1 cellular context compared by ENCODE assay signal in the genomic region with DNA sequence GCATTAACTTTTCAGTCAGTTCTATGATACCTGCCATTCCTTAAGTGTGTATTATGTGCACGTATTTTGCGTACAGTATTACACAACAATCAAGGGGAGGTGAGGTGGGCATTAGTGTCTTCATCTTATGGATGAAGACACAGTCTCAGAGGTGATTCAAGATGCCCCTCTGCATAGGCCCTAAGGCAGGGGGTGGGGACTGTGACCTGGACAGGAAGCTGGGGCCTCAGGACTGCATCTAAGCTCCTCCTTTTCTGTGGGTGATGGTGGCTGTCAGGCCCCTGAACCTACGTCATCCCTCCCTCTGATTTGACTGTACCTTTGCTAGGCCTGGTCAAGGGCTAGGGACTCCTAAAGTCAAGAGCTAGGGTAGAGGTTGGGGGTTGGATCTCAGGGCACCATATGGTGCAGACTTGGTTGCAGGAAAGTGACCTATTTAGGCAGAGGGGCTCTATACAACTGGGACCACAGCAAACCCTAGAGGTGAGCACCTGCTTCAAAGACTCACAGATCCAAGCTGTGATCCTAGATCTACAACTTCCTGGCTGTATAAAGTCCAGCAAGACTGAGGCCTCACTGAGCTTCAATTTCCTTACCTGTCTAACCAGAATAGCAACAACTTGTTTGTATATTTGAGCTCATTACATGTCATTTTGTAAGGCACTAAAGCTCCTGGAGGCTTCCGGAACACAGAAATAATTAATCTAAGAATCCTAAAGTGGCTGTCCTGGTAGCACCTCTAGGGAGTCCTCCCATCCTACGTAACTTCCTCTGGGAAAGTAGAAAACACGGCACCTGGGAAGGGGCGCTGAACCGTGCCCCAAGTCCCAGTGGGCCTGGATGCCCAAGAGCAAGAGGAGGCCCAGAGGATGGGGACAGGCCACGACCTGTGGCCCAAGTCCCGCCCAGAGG.
A peak's percentile ranks its signal among the peaks of the same experiment; 100 is the strongest.
TF ChIP-seq lines count a peak whose summit lies in the region.

No MANE protein-coding gene starts in this region.

TF ChIP-seq in K562, 482 proteins besides CTCF, POLR2A, EP300 and RAD21 (continued from another document):
- TF ChIP-seq, protein P1, sequence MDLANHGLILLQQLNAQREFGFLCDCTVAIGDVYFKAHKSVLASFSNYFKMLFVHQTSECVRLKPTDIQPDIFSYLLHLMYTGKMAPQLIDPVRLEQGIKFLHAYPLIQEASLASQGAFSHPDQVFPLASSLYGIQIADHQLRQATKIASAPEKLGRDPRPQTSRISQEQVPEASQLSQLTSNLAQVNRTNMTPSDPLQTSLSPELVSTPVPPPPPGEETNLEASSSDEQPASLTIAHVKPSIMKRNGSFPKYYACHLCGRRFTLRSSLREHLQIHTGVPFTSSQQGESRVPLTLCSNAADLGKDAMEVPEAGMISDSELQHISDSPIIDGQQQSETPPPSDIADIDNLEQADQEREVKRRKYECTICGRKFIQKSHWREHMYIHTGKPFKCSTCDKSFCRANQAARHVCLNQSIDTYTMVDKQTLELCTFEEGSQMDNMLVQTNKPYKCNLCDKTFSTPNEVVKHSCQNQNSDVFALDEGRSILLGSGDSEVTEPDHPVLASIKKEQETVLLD (IDR thresholded peaks at IDR 0.05): 0 out of 2 replicates have a peak, but pooled peaks have one; percentile 30
- TF ChIP-seq, protein P2, sequence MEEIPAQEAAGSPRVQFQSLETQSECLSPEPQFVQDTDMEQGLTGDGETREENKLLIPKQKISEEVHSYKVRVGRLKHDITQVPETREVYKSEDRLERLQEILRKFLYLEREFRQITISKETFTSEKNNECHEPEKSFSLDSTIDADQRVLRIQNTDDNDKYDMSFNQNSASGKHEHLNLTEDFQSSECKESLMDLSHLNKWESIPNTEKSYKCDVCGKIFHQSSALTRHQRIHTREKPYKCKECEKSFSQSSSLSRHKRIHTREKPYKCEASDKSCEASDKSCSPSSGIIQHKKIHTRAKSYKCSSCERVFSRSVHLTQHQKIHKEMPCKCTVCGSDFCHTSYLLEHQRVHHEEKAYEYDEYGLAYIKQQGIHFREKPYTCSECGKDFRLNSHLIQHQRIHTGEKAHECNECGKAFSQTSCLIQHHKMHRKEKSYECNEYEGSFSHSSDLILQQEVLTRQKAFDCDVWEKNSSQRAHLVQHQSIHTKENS (CRISPR knock-in tag; IDR thresholded peaks at IDR 0.05): 0 out of 2 replicates have a peak, but pooled peaks have one; percentile 67
- TF ChIP-seq NR4A1 (CRISPR knock-in tag; IDR thresholded peaks at IDR 0.05): 0 out of 2 replicates have a peak, but pooled peaks have one; percentile 50
- TF ChIP-seq NR4A1 (tag; IDR thresholded peaks at IDR 0.05): no peak; the same call in 1 of the 2 replicates
- peak; percentile 59 for TF ChIP-seq ESRRA (IDR thresholded peaks at IDR 0.05; ENCODE audit: borderline replicate concordance, low read depth)
- TF ChIP-seq, protein P3, sequence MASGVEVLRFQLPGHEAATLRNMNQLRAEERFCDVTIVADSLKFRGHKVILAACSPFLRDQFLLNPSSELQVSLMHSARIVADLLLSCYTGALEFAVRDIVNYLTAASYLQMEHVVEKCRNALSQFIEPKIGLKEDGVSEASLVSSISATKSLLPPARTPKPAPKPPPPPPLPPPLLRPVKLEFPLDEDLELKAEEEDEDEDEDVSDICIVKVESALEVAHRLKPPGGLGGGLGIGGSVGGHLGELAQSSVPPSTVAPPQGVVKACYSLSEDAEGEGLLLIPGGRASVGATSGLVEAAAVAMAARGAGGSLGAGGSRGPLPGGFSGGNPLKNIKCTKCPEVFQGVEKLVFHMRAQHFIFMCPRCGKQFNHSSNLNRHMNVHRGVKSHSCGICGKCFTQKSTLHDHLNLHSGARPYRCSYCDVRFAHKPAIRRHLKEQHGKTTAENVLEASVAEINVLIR (CRISPR knock-in tag; IDR thresholded peaks at IDR 0.05): peak; percentile 56; the same call in 1 of the 2 replicates
- peak; percentile 62 for TF ChIP-seq HNRNPLL (IDR thresholded peaks at IDR 0.05; ENCODE audit: low read depth, low read length, poor library complexity, severe bottlenecking)
- peak; percentile 43; the same call in 1 of the 2 replicates for TF ChIP-seq PHF8 (IDR thresholded peaks at IDR 0.05; ENCODE audit: borderline replicate concordance, low read length)
- TF ChIP-seq GABPA (tag; conservative IDR thresholded peaks at IDR 0.05; ENCODE audit: low read depth): peak; percentile 40
- TF ChIP-seq, protein P4, sequence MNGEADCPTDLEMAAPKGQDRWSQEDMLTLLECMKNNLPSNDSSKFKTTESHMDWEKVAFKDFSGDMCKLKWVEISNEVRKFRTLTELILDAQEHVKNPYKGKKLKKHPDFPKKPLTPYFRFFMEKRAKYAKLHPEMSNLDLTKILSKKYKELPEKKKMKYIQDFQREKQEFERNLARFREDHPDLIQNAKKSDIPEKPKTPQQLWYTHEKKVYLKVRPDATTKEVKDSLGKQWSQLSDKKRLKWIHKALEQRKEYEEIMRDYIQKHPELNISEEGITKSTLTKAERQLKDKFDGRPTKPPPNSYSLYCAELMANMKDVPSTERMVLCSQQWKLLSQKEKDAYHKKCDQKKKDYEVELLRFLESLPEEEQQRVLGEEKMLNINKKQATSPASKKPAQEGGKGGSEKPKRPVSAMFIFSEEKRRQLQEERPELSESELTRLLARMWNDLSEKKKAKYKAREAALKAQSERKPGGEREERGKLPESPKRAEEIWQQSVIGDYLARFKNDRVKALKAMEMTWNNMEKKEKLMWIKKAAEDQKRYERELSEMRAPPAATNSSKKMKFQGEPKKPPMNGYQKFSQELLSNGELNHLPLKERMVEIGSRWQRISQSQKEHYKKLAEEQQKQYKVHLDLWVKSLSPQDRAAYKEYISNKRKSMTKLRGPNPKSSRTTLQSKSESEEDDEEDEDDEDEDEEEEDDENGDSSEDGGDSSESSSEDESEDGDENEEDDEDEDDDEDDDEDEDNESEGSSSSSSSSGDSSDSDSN (IDR thresholded peaks at IDR 0.05; ENCODE audit: borderline replicate concordance in 1 of 2, low read depth in 2 of 2, low read length in 2 of 2): peak in 1 of 2 experiments; percentile 16; a peak in 1 of 4 replicates
- no peak for TF ChIP-seq PYGO2 (tag; IDR thresholded peaks at IDR 0.05)
- TF ChIP-seq, protein P5, sequence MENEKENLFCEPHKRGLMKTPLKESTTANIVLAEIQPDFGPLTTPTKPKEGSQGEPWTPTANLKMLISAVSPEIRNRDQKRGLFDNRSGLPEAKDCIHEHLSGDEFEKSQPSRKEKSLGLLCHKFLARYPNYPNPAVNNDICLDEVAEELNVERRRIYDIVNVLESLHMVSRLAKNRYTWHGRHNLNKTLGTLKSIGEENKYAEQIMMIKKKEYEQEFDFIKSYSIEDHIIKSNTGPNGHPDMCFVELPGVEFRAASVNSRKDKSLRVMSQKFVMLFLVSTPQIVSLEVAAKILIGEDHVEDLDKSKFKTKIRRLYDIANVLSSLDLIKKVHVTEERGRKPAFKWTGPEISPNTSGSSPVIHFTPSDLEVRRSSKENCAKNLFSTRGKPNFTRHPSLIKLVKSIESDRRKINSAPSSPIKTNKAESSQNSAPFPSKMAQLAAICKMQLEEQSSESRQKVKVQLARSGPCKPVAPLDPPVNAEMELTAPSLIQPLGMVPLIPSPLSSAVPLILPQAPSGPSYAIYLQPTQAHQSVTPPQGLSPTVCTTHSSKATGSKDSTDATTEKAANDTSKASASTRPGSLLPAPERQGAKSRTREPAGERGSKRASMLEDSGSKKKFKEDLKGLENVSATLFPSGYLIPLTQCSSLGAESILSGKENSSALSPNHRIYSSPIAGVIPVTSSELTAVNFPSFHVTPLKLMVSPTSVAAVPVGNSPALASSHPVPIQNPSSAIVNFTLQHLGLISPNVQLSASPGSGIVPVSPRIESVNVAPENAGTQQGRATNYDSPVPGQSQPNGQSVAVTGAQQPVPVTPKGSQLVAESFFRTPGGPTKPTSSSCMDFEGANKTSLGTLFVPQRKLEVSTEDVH (IDR thresholded peaks at IDR 0.05; ENCODE audit: low read depth, partially characterized antibody): peak; percentile 44
- TF ChIP-seq, protein P6, sequence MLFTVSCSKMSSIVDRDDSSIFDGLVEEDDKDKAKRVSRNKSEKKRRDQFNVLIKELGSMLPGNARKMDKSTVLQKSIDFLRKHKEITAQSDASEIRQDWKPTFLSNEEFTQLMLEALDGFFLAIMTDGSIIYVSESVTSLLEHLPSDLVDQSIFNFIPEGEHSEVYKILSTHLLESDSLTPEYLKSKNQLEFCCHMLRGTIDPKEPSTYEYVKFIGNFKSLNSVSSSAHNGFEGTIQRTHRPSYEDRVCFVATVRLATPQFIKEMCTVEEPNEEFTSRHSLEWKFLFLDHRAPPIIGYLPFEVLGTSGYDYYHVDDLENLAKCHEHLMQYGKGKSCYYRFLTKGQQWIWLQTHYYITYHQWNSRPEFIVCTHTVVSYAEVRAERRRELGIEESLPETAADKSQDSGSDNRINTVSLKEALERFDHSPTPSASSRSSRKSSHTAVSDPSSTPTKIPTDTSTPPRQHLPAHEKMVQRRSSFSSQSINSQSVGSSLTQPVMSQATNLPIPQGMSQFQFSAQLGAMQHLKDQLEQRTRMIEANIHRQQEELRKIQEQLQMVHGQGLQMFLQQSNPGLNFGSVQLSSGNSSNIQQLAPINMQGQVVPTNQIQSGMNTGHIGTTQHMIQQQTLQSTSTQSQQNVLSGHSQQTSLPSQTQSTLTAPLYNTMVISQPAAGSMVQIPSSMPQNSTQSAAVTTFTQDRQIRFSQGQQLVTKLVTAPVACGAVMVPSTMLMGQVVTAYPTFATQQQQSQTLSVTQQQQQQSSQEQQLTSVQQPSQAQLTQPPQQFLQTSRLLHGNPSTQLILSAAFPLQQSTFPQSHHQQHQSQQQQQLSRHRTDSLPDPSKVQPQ (CRISPR knock-in tag; IDR thresholded peaks at IDR 0.05; ENCODE audit: borderline replicate concordance): no peak
- TF ChIP-seq ZNF644 (tag; IDR thresholded peaks at IDR 0.05; ENCODE audit: low read depth): peak; percentile 66; the same call in 1 of the 2 replicates
- peak; percentile 15; the same call in 1 of the 2 replicates for TF ChIP-seq ZNF24 (IDR thresholded peaks at IDR 0.05)
- 0 out of 2 replicates have a peak, but pooled peaks have one; percentile 12 for TF ChIP-seq TGIF2 (CRISPR knock-in tag; IDR thresholded peaks at IDR 0.05)
- peak; percentile 26; the same call in 1 of the 2 replicates for TF ChIP-seq DMBX1 (CRISPR knock-in tag; IDR thresholded peaks at IDR 0.05; ENCODE audit: borderline replicate concordance)
- no peak for TF ChIP-seq ETS2 (tag; IDR thresholded peaks at IDR 0.05; ENCODE audit: borderline replicate concordance, poor library complexity, severe bottlenecking)
- peak; percentile 29; the same call in 1 of the 2 replicates for TF ChIP-seq KLF13 (tag; IDR thresholded peaks at IDR 0.05; ENCODE audit: borderline replicate concordance, low read depth)
- TF ChIP-seq ZNF134 (CRISPR knock-in tag; conservative IDR thresholded peaks at IDR 0.05): no peak
- TF ChIP-seq, protein P7, sequence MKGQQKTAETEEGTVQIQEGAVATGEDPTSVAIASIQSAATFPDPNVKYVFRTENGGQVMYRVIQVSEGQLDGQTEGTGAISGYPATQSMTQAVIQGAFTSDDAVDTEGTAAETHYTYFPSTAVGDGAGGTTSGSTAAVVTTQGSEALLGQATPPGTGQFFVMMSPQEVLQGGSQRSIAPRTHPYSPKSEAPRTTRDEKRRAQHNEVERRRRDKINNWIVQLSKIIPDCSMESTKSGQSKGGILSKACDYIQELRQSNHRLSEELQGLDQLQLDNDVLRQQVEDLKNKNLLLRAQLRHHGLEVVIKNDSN (CRISPR knock-in tag; IDR thresholded peaks at IDR 0.05): peak; percentile 26; the same call in 1 of the 2 replicates
- TF ChIP-seq ZEB2 (IDR thresholded peaks at IDR 0.05): peak; percentile 23; the same call in 1 of the 2 replicates
- TF ChIP-seq MAZ (CRISPR knock-in tag; conservative IDR thresholded peaks at IDR 0.05 in 1 of 2, IDR thresholded peaks at IDR 0.05 in 1 of 2): peak; percentile 8 to 34; a peak in 1 of 4 replicates
- peak; percentile 13; the same call in 1 of the 2 replicates for TF ChIP-seq ZNF175 (CRISPR knock-in tag; IDR thresholded peaks at IDR 0.05; ENCODE audit: low read depth)
- TF ChIP-seq ZNF75A (CRISPR knock-in tag; IDR thresholded peaks at IDR 0.05): no peak
- no peak for TF ChIP-seq ZNF23 (CRISPR knock-in tag; IDR thresholded peaks at IDR 0.05)
- TF ChIP-seq, protein P8, sequence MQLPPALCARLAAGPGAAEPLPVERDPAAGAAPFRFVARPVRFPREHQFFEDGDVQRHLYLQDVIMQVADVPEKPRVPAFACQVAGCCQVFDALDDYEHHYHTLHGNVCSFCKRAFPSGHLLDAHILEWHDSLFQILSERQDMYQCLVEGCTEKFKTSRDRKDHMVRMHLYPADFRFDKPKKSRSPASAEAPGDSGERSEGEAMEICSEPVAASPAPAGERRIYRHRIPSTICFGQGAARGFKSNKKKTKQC (CRISPR knock-in tag; IDR thresholded peaks at IDR 0.05): 0 out of 2 replicates have a peak, but pooled peaks have one; percentile 48
- TF ChIP-seq, protein P9, sequence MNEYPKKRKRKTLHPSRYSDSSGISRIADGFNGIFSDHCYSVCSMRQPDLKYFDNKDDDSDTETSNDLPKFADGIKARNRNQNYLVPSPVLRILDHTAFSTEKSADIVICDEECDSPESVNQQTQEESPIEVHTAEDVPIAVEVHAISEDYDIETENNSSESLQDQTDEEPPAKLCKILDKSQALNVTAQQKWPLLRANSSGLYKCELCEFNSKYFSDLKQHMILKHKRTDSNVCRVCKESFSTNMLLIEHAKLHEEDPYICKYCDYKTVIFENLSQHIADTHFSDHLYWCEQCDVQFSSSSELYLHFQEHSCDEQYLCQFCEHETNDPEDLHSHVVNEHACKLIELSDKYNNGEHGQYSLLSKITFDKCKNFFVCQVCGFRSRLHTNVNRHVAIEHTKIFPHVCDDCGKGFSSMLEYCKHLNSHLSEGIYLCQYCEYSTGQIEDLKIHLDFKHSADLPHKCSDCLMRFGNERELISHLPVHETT (CRISPR knock-in tag; conservative IDR thresholded peaks at IDR 0.05 in 1 of 2, IDR thresholded peaks at IDR 0.05 in 1 of 2): peak in 1 of 2 experiments; percentile 74; a peak in 1 of 4 replicates
- TF ChIP-seq, protein P10, sequence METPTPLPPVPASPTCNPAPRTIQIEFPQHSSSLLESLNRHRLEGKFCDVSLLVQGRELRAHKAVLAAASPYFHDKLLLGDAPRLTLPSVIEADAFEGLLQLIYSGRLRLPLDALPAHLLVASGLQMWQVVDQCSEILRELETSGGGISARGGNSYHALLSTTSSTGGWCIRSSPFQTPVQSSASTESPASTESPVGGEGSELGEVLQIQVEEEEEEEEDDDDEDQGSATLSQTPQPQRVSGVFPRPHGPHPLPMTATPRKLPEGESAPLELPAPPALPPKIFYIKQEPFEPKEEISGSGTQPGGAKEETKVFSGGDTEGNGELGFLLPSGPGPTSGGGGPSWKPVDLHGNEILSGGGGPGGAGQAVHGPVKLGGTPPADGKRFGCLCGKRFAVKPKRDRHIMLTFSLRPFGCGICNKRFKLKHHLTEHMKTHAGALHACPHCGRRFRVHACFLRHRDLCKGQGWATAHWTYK (CRISPR knock-in tag; IDR thresholded peaks at IDR 0.05): peak; percentile 45; the same call in 1 of the 2 replicates
- peak; percentile 94 for TF ChIP-seq CREM (IDR thresholded peaks at IDR 0.05; ENCODE audit: low read depth)
- TF ChIP-seq FOXK2 (conservative IDR thresholded peaks at IDR 0.05 in 1 of 2, IDR thresholded peaks at IDR 0.05 in 1 of 2; ENCODE audit: low read depth in 2 of 2): peak; percentile 6 to 44; a peak in 1 of 4 replicates
- TF ChIP-seq NELFE (IDR thresholded peaks at IDR 0.05; ENCODE audit: insufficient read depth, insufficient read length): no peak
- TF ChIP-seq SP2 (IDR thresholded peaks at IDR 0.05; ENCODE audit: extremely low read depth, low read depth, low read length, poor library complexity, severe bottlenecking): no peak
- peak; percentile 75; the same call in 1 of the 2 replicates for TF ChIP-seq POLR2AphosphoS2 (IDR thresholded peaks at IDR 0.05; ENCODE audit: low read length)
- peak in 1 of 2 experiments; percentile 43; a peak in 1 of 4 replicates for TF ChIP-seq ARNT (IDR thresholded peaks at IDR 0.05)
